Comparison of ENCODE assay signal across 8 cellular contexts in the genomic region with DNA sequence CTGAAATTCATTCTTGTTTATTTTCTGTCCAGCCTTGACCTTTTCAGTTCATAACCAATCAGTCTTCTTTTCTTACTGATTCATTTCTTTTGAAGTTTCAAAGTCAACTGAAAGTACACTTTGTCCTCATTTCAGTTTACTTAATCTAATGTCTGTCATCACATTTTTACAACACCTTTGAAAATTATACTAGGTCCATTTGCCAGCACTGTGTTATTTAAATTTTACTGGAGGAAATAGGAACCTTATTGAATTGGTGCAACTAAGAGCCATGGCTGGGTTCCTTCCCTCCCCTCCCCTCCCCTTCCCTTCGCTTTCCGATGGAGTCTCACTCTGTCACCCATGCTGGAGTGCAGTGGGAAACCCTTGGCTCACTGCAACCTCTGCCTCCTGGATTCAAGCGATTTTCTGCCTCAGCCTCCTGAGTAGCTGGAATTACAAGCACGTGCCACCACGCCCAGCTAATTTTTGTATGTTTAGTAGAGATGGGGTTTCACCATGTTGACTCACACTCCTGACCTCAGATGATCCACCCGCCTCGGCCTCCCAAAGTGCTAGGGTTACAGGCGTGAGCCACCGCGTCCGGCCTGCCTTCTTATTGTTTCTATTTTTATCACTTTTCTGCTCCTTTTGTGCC. TPM values are rescaled to one million over a fixed set of nuclear protein-coding genes. Genes with fewer than 3 reads are reported as not detected.
DNase-seq lines count a peak whose midpoint lies in the region; ATAC-seq, FAIRE-seq and TF ChIP-seq lines count a peak whose summit lies in the region.

No MANE protein-coding gene starts in this region.

- H3K27me3 ChIP-seq in mucosa of rectum (ENCODE audit: control insufficient read depth in 2 of 2, insufficient read depth in 2 of 2, low read length in 2 of 2) = no peaks in the 10 kb centered on the region

- H3K36me3 ChIP-seq in mucosa of rectum (ENCODE audit: control insufficient read depth in 2 of 2, insufficient read depth in 2 of 2, low read length in 2 of 2) = peaks cover 0 to 5% of the 10 kb centered on the region in 2 donors

- no peak overlapping the region for H3K9ac ChIP-seq in mucosa of rectum (ENCODE audit: low read depth in 1 of 2, low read length in 2 of 2)

- H3K27ac ChIP-seq in mucosa of rectum (ENCODE audit: low read depth in 2 of 2, low read length in 2 of 2) = peak overlapping the region; percentile 62 to 80

- no peaks in the 10 kb centered on the region for H3K9me3 ChIP-seq in mucosa of rectum (ENCODE audit: control insufficient read depth in 2 of 2, low read length in 2 of 2)

- no peak for ATAC-seq in HG03097 (IDR thresholded peaks at IDR 0.05; ENCODE audit: low FRiP score, unreplicated experiment)

- peak; percentile 50 for DNase-seq in COLO668 (lab: John Stamatoyannopoulos, UW; ENCODE audit: unreplicated experiment)
- peak; percentile 36 for DNase-seq in HuH-7 (ENCODE audit: low spot score)
- peak; percentile 30 for DNase-seq in amniotic epithelial cell (ENCODE audit: low read depth)
- no peak for DNase-seq in D721Med (ENCODE audit: insufficient read length, low spot score)
- no peak for DNase-seq in amygdala (lab: John Stamatoyannopoulos, UW)
- DNase-seq in GM12892 (ENCODE audit: insufficient read length) = no peak

- H3K4me3 ChIP-seq in mucosa of rectum (ENCODE audit: low read length in 2 of 2) = peak overlapping the region in 1 of 2 donors; percentile 20

- TF ChIP-seq POLR2A in GM12892 (IDR thresholded peaks at IDR 0.05; ENCODE audit: low read depth, low read length) = no peak

- no peak for TF ChIP-seq CTCF in D721Med (IDR thresholded peaks at IDR 0.05; ENCODE audit: insufficient read depth, missing control alignments)

- H3K4me1 ChIP-seq in mucosa of rectum (ENCODE audit: control insufficient read depth in 2 of 2, insufficient read depth in 2 of 2, low read length in 2 of 2) = peaks cover 7 to 8% of the 10 kb centered on the region in 2 donors

- FAIRE-seq in D721Med (lab: Jason Lieb, UNC) (no peak), GM12892 (lab: Jason Lieb, UNC) (no peak)

RNA-seq across cellular contexts. Expression of gene RMI1, which starts 6.3 kb away (rescaled TPM):
- polyA plus RNA-seq in GM12892 (2012; ENCODE audit: missing spikeins) = 16.6 TPM

RNA-seq across cellular contexts. Expression of gene HNRNPK, which starts 6.9 kb away (rescaled TPM):
- 639 TPM for polyA plus RNA-seq in GM12892 (2012; ENCODE audit: missing spikeins)

Comparison
In these comparisons a context has a peak if more than half of its experiments do, and no peak if none do; other contexts are left out.
1. DNase-seq: peak in COLO668 (single experiment), HuH-7 (single experiment) and amniotic epithelial cell (single experiment); none in D721Med (single experiment), amygdala (0 of 56) and GM12892 (single experiment).